Comparison of ENCODE assay signal across 22 cellular contexts in genomic region chr13:28522871-28523270, GRCh38. TPM values are rescaled to one million over a fixed set of nuclear protein-coding genes. Genes with fewer than 3 reads are reported as not detected.
A peak's percentile ranks its signal among the peaks of the same experiment; 100 is the strongest.
DNase-seq lines count a peak whose midpoint lies in the region; ATAC-seq, FAIRE-seq and TF ChIP-seq lines count a peak whose summit lies in the region.
"Had no signal": no experiment of that assay in that cellular context is flagged by ENCODE, and none has a peak within 500 bp of the region (broad histone marks: within the 10 kb centered on the region; RNA-seq: fewer than 3 reads in every experiment).

No MANE protein-coding gene starts in this region.

- no peaks in the 10 kb centered on the region for H3K36me3 Mint-ChIP-seq in activated naive CD4-positive, alpha-beta T cell treated with anti-CD3 and anti-CD28 coated beads for 36 hours (ENCODE audit: low read depth)
- H3K36me3 Mint-ChIP-seq in stimulated activated naive B cell treated with anti-CD40 and anti-IgM and Interleukin-4, amounts not matched to agents 10 μg/mL and 1 μg/mL and 100 μg/mL, for 72 hours, result peaks cover 0 to 3% of the 10 kb centered on the region in 2 donors
- H3K36me3 Mint-ChIP-seq: CD4-positive, CD25-positive, alpha-beta regulatory T cell; CD8-positive, alpha-beta T cell had no signal

- no peak for ATAC-seq in stimulated activated naive B cell treated with anti-CD40 and anti-IgM and Interleukin-4, amounts not matched to agents 10 μg/mL and 1 μg/mL and 100 μg/mL, for 72 hours (replicated peaks)
- ATAC-seq: CD8-positive, alpha-beta T cell; HCT116 had no signal

- no peaks in the 10 kb centered on the region for H3K79me2 ChIP-seq in OCI-LY3 (ENCODE audit: low read length)

- CTCF ChIA-PET in activated naive CD4-positive, alpha-beta T cell treated with anti-CD3 and anti-CD28 coated beads for 36 hours (lab: Charles Lee), result no interaction called here

- no peak overlapping the region for H3K9ac ChIP-seq in OCI-LY3 (ENCODE audit: low read length)
- H3K9ac ChIP-seq: BLaER1 had no signal

- H3K36me3 ChIP-seq in OCI-LY3 (replicated peaks; ENCODE audit: low read depth, low read length) (no peaks in the 10 kb centered on the region), prostate gland (no peaks in the 10 kb centered on the region)
- H3K36me3 ChIP-seq: BLaER1 had no signal

- H3K9me3 ChIP-seq in OCI-LY3 (ENCODE audit: insufficient read depth, low read length), result peaks cover 3% of the 10 kb centered on the region; the same call in 1 of the 2 replicates
- H3K9me3 ChIP-seq in prostate gland, result no peaks in the 10 kb centered on the region
- H3K9me3 ChIP-seq: BLaER1, Caco-2 had no signal

- H3K9me3 Mint-ChIP-seq in activated naive CD4-positive, alpha-beta T cell treated with anti-CD3 and anti-CD28 coated beads for 36 hours, result no peaks in the 10 kb centered on the region
- H3K9me3 Mint-ChIP-seq in stimulated activated naive B cell treated with anti-CD40 and anti-IgM and Interleukin-4, amounts not matched to agents 10 μg/mL and 1 μg/mL and 100 μg/mL, for 72 hours, result no peaks in the 10 kb centered on the region
- H3K9me3 Mint-ChIP-seq: CD4-positive, CD25-positive, alpha-beta regulatory T cell; CD8-positive, alpha-beta T cell; H9 had no signal

- H3K4me2 ChIP-seq in OCI-LY3 (ENCODE audit: low read length), result peak overlapping the region; percentile 58; the same call in 1 of the 2 replicates

- peak overlapping the region; percentile 86 for H3K27ac Mint-ChIP-seq in activated naive CD4-positive, alpha-beta T cell treated with anti-CD3 and anti-CD28 coated beads for 36 hours
- H3K27ac Mint-ChIP-seq in stimulated activated naive B cell treated with anti-CD40 and anti-IgM and Interleukin-4, amounts not matched to agents 10 μg/mL and 1 μg/mL and 100 μg/mL, for 72 hours, result peak overlapping the region; percentile 93
- H3K27ac Mint-ChIP-seq: B cell; CD4-positive, CD25-positive, alpha-beta regulatory T cell; CD8-positive, alpha-beta T cell; H9 had no signal

- no peak for DNase-seq in activated naive CD4-positive, alpha-beta T cell treated with anti-CD3 and anti-CD28 coated beads for 36 hours
- DNase-seq in activated naive CD4-positive, alpha-beta T cell (lab: John Stamatoyannopoulos, UW), result no peak
- DNase-seq in GM12891 (ENCODE audit: insufficient read length, low spot score), result no peak
- DNase-seq in stimulated activated naive B cell treated with anti-CD40 and anti-IgM and Interleukin-4, amounts not matched to agents 10 μg/mL and 1 μg/mL and 100 μg/mL, for 72 hours, result no peak
- DNase-seq in kidney tubule cell (ENCODE audit: low spot score), result no peak
- no peak for DNase-seq in NCI-H2196 treated with DMSO at 0.1 percent for 48 hours (lab: John Stamatoyannopoulos, UW; ENCODE audit: unreplicated experiment)
- no peak for DNase-seq in prostate gland (ENCODE audit: low spot score)
- DNase-seq: Caco-2; CD4-positive, CD25-positive, alpha-beta regulatory T cell; CD8-positive, alpha-beta T cell; DMS 273 treated with DMSO at 0.1 percent for 48 hours; DMS79; EL; GDM1; H9 had no signal

- H3K4me3 ChIP-seq in OCI-LY3 (ENCODE audit: low read length) (no peak overlapping the region), prostate gland (no peak overlapping the region)
- H3K4me3 ChIP-seq: BLaER1 had no signal

- peaks cover 18% of the 10 kb centered on the region for H3K27me3 Mint-ChIP-seq in activated naive CD4-positive, alpha-beta T cell treated with anti-CD3 and anti-CD28 coated beads for 36 hours (ENCODE audit: low read depth)
- H3K27me3 Mint-ChIP-seq in stimulated activated naive B cell treated with anti-CD40 and anti-IgM and Interleukin-4, amounts not matched to agents 10 μg/mL and 1 μg/mL and 100 μg/mL, for 72 hours, result peaks cover under 1% of the 10 kb centered on the region in 2 donors

- no peak overlapping the region for H2AFZ ChIP-seq in OCI-LY3 (ENCODE audit: low read depth, low read length)

- H3K27me3 ChIP-seq in OCI-LY3 (ENCODE audit: low read depth, low read length) (peaks cover 2% of the 10 kb centered on the region), prostate gland (replicated peaks; ENCODE audit: insufficient read depth) (no peaks in the 10 kb centered on the region)
- H3K27me3 ChIP-seq: BLaER1 had no signal

- TF ChIP-seq CTCF in OCI-LY3 (IDR thresholded peaks at IDR 0.05; ENCODE audit: low read depth, low read length), result no peak
- TF ChIP-seq CTCF in prostate gland (IDR thresholded peaks at IDR 0.05), result no peak

- no peaks in the 10 kb centered on the region for H4K20me1 ChIP-seq in OCI-LY3 (ENCODE audit: insufficient read depth, low read length)
- H4K20me1 ChIP-seq: BLaER1 had no signal

- H3K4me1 ChIP-seq in OCI-LY3 (ENCODE audit: low read length) (peaks cover 47% of the 10 kb centered on the region), prostate gland (replicated peaks) (no peaks in the 10 kb centered on the region)
- H3K4me1 ChIP-seq: Caco-2 had no signal

- 75% methylated on average over 8 of the region's 8 CpGs for WGBS in prostate gland

- TF ChIP-seq POLR2A in GM12891 (IDR thresholded peaks at IDR 0.05; ENCODE audit: low read depth, low read length), result no peak
- no peak for TF ChIP-seq POLR2A in prostate gland (IDR thresholded peaks at IDR 0.05)

- intact Hi-C loops in activated naive CD4-positive, alpha-beta T cell treated with anti-CD3 and anti-CD28 coated beads for 36 hours (cut with micrococcal nuclease), result no loop called here
- intact Hi-C loops in prostate gland (cut with DNase I), result no loop called here

- H3K4me3 Mint-ChIP-seq in activated naive CD4-positive, alpha-beta T cell treated with anti-CD3 and anti-CD28 coated beads for 36 hours, result no peak overlapping the region
- no peak overlapping the region for H3K4me3 Mint-ChIP-seq in stimulated activated naive B cell treated with anti-CD40 and anti-IgM and Interleukin-4, amounts not matched to agents 10 μg/mL and 1 μg/mL and 100 μg/mL, for 72 hours
- H3K4me3 Mint-ChIP-seq: B cell; CD4-positive, CD25-positive, alpha-beta regulatory T cell; CD8-positive, alpha-beta T cell; H9 had no signal

- peak; percentile 72 for FAIRE-seq in GM12891 (lab: Jason Lieb, UNC)
- FAIRE-seq: GM12878, GM18507 had no signal

- H3K4me1 Mint-ChIP-seq in activated naive CD4-positive, alpha-beta T cell treated with anti-CD3 and anti-CD28 coated beads for 36 hours (ENCODE audit: low read depth), result peaks cover 23% of the 10 kb centered on the region
- H3K4me1 Mint-ChIP-seq in stimulated activated naive B cell treated with anti-CD40 and anti-IgM and Interleukin-4, amounts not matched to agents 10 μg/mL and 1 μg/mL and 100 μg/mL, for 72 hours, result peaks cover 28 to 42% of the 10 kb centered on the region in 2 donors
- H3K4me1 Mint-ChIP-seq: CD4-positive, CD25-positive, alpha-beta regulatory T cell had no signal

- peak overlapping the region; percentile 77 for H3K27ac ChIP-seq in OCI-LY3 (ENCODE audit: low read length)
- H3K27ac ChIP-seq in prostate gland, result no peak overlapping the region
- H3K27ac ChIP-seq: BLaER1, C4-2B had no signal

TF ChIP-seq in GM12891, 5 proteins besides CTCF, POLR2A, EP300 and RAD21:
- TF ChIP-seq POLR2AphosphoS5 (IDR thresholded peaks at IDR 0.05; ENCODE audit: low read depth, low read length) (no peak), TAF1 (IDR thresholded peaks at IDR 0.05; ENCODE audit: low read depth, low read length) (no peak)

RNA-seq across cellular contexts. Expression of gene FLT1, which starts 27.9 kb away (rescaled TPM):
- 10 to 100 TPM; 21.8 to 21.9 TPM for total RNA-seq in activated naive CD4-positive, alpha-beta T cell treated with anti-CD3 and anti-CD28 coated beads for 36 hours
- polyA plus RNA-seq in GM12891 (2012; ENCODE audit: low read depth, missing spikeins), result 0.55 TPM
- 10 to 100 TPM in 1 of 2 donors, 1 to 10 TPM in 1; 9.1 to 27.0 TPM for total RNA-seq in prostate gland
